Comparison of ENCODE assay signal across 20 cellular contexts in genomic region chr6:150547511-150548222, GRCh38. TPM values are rescaled to one million over a fixed set of nuclear protein-coding genes. Genes with fewer than 3 reads are reported as not detected.
DNase-seq lines count a peak whose midpoint lies in the region; ATAC-seq and TF ChIP-seq lines count a peak whose summit lies in the region.
"Had no signal": no experiment of that assay in that cellular context is flagged by ENCODE, and none has a peak within 500 bp of the region (broad histone marks: within the 10 kb centered on the region; RNA-seq: fewer than 3 reads in every experiment).

No MANE protein-coding gene starts in this region.

- H3K4me1 ChIP-seq in left ventricle myocardium inferior (peaks cover 26% of the 10 kb centered on the region), upper lobe of right lung (no peaks in the 10 kb centered on the region)

- H3K4me3 ChIP-seq in left ventricle myocardium inferior (no peak overlapping the region), upper lobe of right lung (no peak overlapping the region)
- H3K4me3 ChIP-seq: hepatocyte, left lung, smooth muscle cell had no signal

- no peak for TF ChIP-seq CTCF in left ventricle myocardium inferior (IDR thresholded peaks at IDR 0.05; ENCODE audit: borderline replicate concordance)
- TF ChIP-seq CTCF in upper lobe of right lung (IDR thresholded peaks at IDR 0.05): no peak

- intact Hi-C loops in left ventricle myocardium inferior (cut with micrococcal nuclease): no loop called here
- intact Hi-C loops in upper lobe of right lung (cut with DNase I): no loop called here

- H3K4me3 Mint-ChIP-seq in stimulated activated effector memory CD8-positive, alpha-beta T cell treated with anti-CD3 and anti-CD28 coated beads, Interleukin-12 subunit alpha, Interleukin-12 subunit beta, amount 100 ng/mL, for 72 hours: no peak overlapping the region
- H3K4me3 Mint-ChIP-seq: IgD-negative memory B cell had no signal

- DNase-seq in NCI-H1092 treated with DMSO at 0.1 percent for 48 hours (lab: John Stamatoyannopoulos, UW) (peak; percentile 20), NCI-H1092 (lab: John Stamatoyannopoulos, UW) (no peak), left ventricle myocardium inferior (peak; percentile 73), midbrain (lab: John Stamatoyannopoulos, UW) (peak; percentile 14), upper lobe of right lung (no peak), GF-D8 (lab: John Stamatoyannopoulos, UW) (no peak)
- no peak for DNase-seq in stimulated activated effector memory CD8-positive, alpha-beta T cell treated with anti-CD3 and anti-CD28 coated beads, Interleukin-12 subunit alpha, Interleukin-12 subunit beta, amount 100 ng/mL, for 72 hours (ENCODE audit: low spot score in 2 of 2)
- DNase-seq: 8988T; activated CD4-positive, alpha-beta T cell treated with anti-CD3 and anti-CD28 coated beads, Interleukin-2, amount 50 U/mL, for 1 hour; activated naive CD4-positive, alpha-beta T cell treated with Interleukin-2 at 50 U/mL for 16 hours; cerebellar nuclear complex; effector CD8-positive, alpha-beta T cell; left lung; NCI-H2081 treated with DMSO at 0.1 percent for 48 hours; NCI-H510A; stimulated activated CD4-positive, alpha-beta T cell treated with anti-CD3 and anti-CD28 coated beads, Interleukin-4, amount 100 ng/mL, for 4 hours had no signal

- ATAC-seq in upper lobe of right lung (peak; percentile 37), GM18870 (IDR thresholded peaks at IDR 0.05; ENCODE audit: unreplicated experiment) (no peak)
- ATAC-seq in stimulated activated effector memory CD8-positive, alpha-beta T cell treated with anti-CD3 and anti-CD28 coated beads, Interleukin-12 subunit alpha, Interleukin-12 subunit beta, amount 100 ng/mL, for 72 hours: no peak
- ATAC-seq: left lung had no signal

- H3K9me3 ChIP-seq in left ventricle myocardium inferior (replicated peaks) (no peaks in the 10 kb centered on the region), upper lobe of right lung (no peaks in the 10 kb centered on the region)
- H3K9me3 ChIP-seq: left lung had no signal

- no peaks in the 10 kb centered on the region for H3K36me3 ChIP-seq in left ventricle myocardium inferior
- no peaks in the 10 kb centered on the region for H3K36me3 ChIP-seq in upper lobe of right lung
- H3K36me3 ChIP-seq: left lung had no signal

- no peaks in the 10 kb centered on the region for H3K9me3 Mint-ChIP-seq in stimulated activated effector memory CD8-positive, alpha-beta T cell treated with anti-CD3 and anti-CD28 coated beads, Interleukin-12 subunit alpha, Interleukin-12 subunit beta, amount 100 ng/mL, for 72 hours
- H3K9me3 Mint-ChIP-seq: IgD-negative memory B cell had no signal

- H3K27me3 ChIP-seq in left ventricle myocardium inferior (ENCODE audit: low read depth) (no peaks in the 10 kb centered on the region), upper lobe of right lung (no peaks in the 10 kb centered on the region)
- H3K27me3 ChIP-seq: hepatocyte had no signal

- no peaks in the 10 kb centered on the region for H3K4me1 Mint-ChIP-seq in stimulated activated effector memory CD8-positive, alpha-beta T cell treated with anti-CD3 and anti-CD28 coated beads, Interleukin-12 subunit alpha, Interleukin-12 subunit beta, amount 100 ng/mL, for 72 hours

- H3K27ac ChIP-seq in left ventricle myocardium inferior (replicated peaks) (peak overlapping the region; percentile 60), upper lobe of right lung (no peak overlapping the region)
- H3K27ac ChIP-seq: hepatocyte, left lung had no signal

- H3K27ac Mint-ChIP-seq in stimulated activated effector memory CD8-positive, alpha-beta T cell treated with anti-CD3 and anti-CD28 coated beads, Interleukin-12 subunit alpha, Interleukin-12 subunit beta, amount 100 ng/mL, for 72 hours: no peak overlapping the region
- H3K27ac Mint-ChIP-seq: IgD-negative memory B cell had no signal

- no peaks in the 10 kb centered on the region for H3K36me3 Mint-ChIP-seq in stimulated activated effector memory CD8-positive, alpha-beta T cell treated with anti-CD3 and anti-CD28 coated beads, Interleukin-12 subunit alpha, Interleukin-12 subunit beta, amount 100 ng/mL, for 72 hours

RNA-seq across cellular contexts. Expression of gene PLEKHG1, which starts 52.0 kb away (rescaled TPM):
- total RNA-seq in left ventricle myocardium inferior: 7.4 TPM
- total RNA-seq in upper lobe of right lung: 34.6 TPM

Comparison
In these comparisons a context has a peak if more than half of its experiments do, and no peak if none do; other contexts are left out.
1. DNase-seq: peak in NCI-H1092 treated with DMSO at 0.1 percent for 48 hours (single experiment), left ventricle myocardium inferior (single experiment) and midbrain (single experiment); none in NCI-H1092 (single experiment), upper lobe of right lung (single experiment), GF-D8 (single experiment) and stimulated activated effector memory CD8-positive, alpha-beta T cell treated with anti-CD3 and anti-CD28 coated beads, Interleukin-12 subunit alpha, Interleukin-12 subunit beta, amount 100 ng/mL, for 72 hours (0 of 2).